In the genomic region with DNA sequence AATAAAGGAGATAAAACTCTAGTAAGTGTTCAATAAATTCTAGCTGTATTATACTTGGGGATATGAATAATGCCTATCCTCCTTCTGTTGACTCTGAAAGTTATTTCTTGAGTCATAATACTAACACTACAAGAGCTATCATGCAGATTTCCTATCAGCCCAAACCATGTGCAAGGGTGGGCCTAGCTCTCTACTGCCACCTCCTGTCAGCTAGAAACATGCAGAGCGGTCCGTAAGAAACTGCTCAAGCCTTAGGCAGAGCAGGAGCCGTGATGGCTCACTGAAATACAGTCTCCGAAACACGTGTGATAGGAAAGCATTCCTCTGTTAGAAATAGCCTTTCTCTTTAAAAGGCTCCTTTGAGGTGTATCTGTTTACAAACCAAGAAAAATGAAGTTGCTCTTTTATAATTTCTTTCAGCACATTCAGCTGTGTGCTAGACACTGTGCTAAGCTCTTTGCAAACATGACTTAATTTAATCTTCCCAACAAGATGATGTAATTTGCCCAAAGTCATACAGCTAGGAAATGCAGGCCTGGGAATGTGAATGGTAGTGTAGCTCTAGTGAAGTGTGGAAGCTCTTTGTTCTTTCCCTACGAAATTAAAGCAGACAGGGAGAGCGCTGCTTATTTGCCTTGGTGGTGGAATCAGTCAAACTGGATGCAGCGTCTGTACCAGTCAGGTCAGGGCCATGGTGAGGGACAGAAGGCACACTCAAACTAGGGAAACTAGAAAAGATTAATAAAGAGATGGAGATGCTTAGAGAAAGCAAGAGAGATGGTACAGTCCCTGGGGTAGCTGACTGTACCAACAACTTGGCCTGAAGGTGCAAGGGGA, we compare ENCODE assay signal across 8 cellular contexts. TPM values are rescaled to one million over a fixed set of nuclear protein-coding genes. Genes with fewer than 3 reads are reported as not detected.
A peak's percentile ranks its signal among the peaks of the same experiment; 100 is the strongest.
DNase-seq lines count a peak whose midpoint lies in the region; ATAC-seq and TF ChIP-seq lines count a peak whose summit lies in the region.

No MANE protein-coding gene starts in this region.

- intact Hi-C loops in CD14-positive monocyte (cut with micrococcal nuclease): loop anchor here in 1 of 2 donors (5.0 kb wide), 1 partner anchor 471 kb away; no protein-coding TSS in a partner anchor

- peaks cover 9% of the 10 kb centered on the region for H3K4me1 Mint-ChIP-seq in CD14-positive monocyte
- peaks cover 20 to 39% (median 24%) of the 10 kb centered on the region in 4 donors for H3K4me1 Mint-ChIP-seq in naive thymus-derived CD8-positive, alpha-beta T cell

- H3K27me3 Mint-ChIP-seq in CD14-positive monocyte (ENCODE audit: low read depth in 3 of 3): no peaks in the 10 kb centered on the region
- H3K27me3 Mint-ChIP-seq in naive thymus-derived CD8-positive, alpha-beta T cell: no peaks in the 10 kb centered on the region

- POLR2A ChIA-PET in naive thymus-derived CD8-positive, alpha-beta T cell (lab: Charles Lee): interaction anchor here (0.6 to 1.3 kb wide), 4 partner anchors 43 to 473 kb away, joined by 4 to 7 read pairs (median 4); a partner anchor contains a TSS

- H3K27ac Mint-ChIP-seq in CD14-positive monocyte: no peak overlapping the region
- H3K27ac Mint-ChIP-seq in naive thymus-derived CD8-positive, alpha-beta T cell: peak overlapping the region in 4 of 10 donors; percentile 8 to 71 (median 48)

- ATAC-seq in GM19035 (IDR thresholded peaks at IDR 0.05; ENCODE audit: unreplicated experiment): peak; percentile 93
- peak; percentile 72 for ATAC-seq in HG03457 (IDR thresholded peaks at IDR 0.05; ENCODE audit: unreplicated experiment)
- ATAC-seq in naive thymus-derived CD8-positive, alpha-beta T cell: peak; percentile 92 to 99

- no peak overlapping the region for H3K27ac ChIP-seq in epithelial cell of prostate

- TF ChIP-seq CTCF in CD14-positive monocyte (IDR thresholded peaks at IDR 0.05): peak; percentile 91

- H3K9me3 Mint-ChIP-seq in CD14-positive monocyte: no peaks in the 10 kb centered on the region
- H3K9me3 Mint-ChIP-seq in naive thymus-derived CD8-positive, alpha-beta T cell: no peaks in the 10 kb centered on the region

- DNase-seq in CD14-positive monocyte (ENCODE audit: low spot score) (peak; percentile 55), NOMO-1 treated with dmso at 0.1 percent for 144 hours (lab: John Stamatoyannopoulos, UW; ENCODE audit: unreplicated experiment) (peak; percentile 59), epithelial cell of prostate (ENCODE audit: low read depth, low spot score) (peak; percentile 57)
- DNase-seq in activated CD8-positive, alpha-beta memory T cell treated with anti-CD3 and anti-CD28 coated beads, Interleukin-2, amount 50 U/mL, for 1 hour (ENCODE audit: extremely low read depth): peak; percentile 24
- peak; percentile 19 to 78 (median 44) for DNase-seq in naive thymus-derived CD8-positive, alpha-beta T cell
- peak; percentile 8 to 48 (median 28) for DNase-seq in stimulated activated naive CD4-positive, alpha-beta T cell (lab: John Stamatoyannopoulos, UW)

- H3K36me3 Mint-ChIP-seq in CD14-positive monocyte: peaks cover 53 to 57% of the 10 kb centered on the region in 2 donors
- peaks cover 0 to 42% (median 6%) of the 10 kb centered on the region in 3 donors for H3K36me3 Mint-ChIP-seq in naive thymus-derived CD8-positive, alpha-beta T cell

- H3K4me3 Mint-ChIP-seq in CD14-positive monocyte: no peak overlapping the region
- H3K4me3 Mint-ChIP-seq in naive thymus-derived CD8-positive, alpha-beta T cell: no peak overlapping the region

RNA-seq across cellular contexts. Expression of a gene that starts 43.1 kb away (rescaled TPM):
- polyA plus RNA-seq in CD14-positive monocyte: 100 to 1,000 TPM in 1 of 2 donors, 10 to 100 TPM in 1; 76.4 to 129 TPM
- total RNA-seq in naive thymus-derived CD8-positive, alpha-beta T cell: 10 to 100 TPM; 31.0 to 33.6 TPM
- 100 to 1,000 TPM in 1 of 3 donors, 10 to 100 TPM in 2; 82.6 to 106 (median 85.4) TPM for polyA plus RNA-seq in naive thymus-derived CD8-positive, alpha-beta T cell
